Comparison of ENCODE assay signal across 17 cellular contexts in the genomic region with DNA sequence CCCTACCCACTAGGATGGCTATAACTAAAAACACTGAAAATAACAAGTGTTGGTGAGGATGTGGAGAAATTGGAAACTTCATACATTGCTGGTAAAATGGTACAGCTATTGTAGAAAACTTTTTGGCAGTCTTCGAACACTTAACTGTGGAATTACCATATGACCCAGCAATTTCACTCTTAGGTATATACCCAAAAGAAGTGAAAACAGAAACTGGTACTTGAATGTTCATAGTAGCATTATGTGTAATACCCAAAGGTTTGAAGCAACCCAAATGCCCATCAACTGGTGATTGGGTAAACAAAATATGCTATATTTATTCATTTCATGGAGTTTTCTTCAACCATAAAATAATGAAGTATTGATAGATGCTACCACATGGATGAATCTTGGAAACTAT. TPM values are rescaled to one million over a fixed set of nuclear protein-coding genes. Genes with fewer than 3 reads are reported as not detected.
DNase-seq lines count a peak whose midpoint lies in the region; ATAC-seq and TF ChIP-seq lines count a peak whose summit lies in the region.
"Had no signal": no experiment of that assay in that cellular context is flagged by ENCODE, and none has a peak within 500 bp of the region (broad histone marks: within the 10 kb centered on the region; RNA-seq: fewer than 3 reads in every experiment).

No MANE protein-coding gene starts in this region.

- CTCF ChIA-PET in activated CD4-positive, alpha-beta T cell treated with anti-CD3 and anti-CD28 coated beads for 36 hours (lab: Charles Lee) = no interaction called here

- POLR2A ChIA-PET in activated CD4-positive, alpha-beta T cell treated with anti-CD3 and anti-CD28 coated beads for 36 hours (lab: Charles Lee) = no interaction called here

- intact Hi-C loops in activated CD4-positive, alpha-beta T cell treated with anti-CD3 and anti-CD28 coated beads for 36 hours (cut with DNase I, micrococcal nuclease) = no loop called here
- intact Hi-C loops in natural killer cell (cut with micrococcal nuclease) = no loop called here

- H3K4me3 Mint-ChIP-seq in activated CD4-positive, alpha-beta T cell treated with anti-CD3 and anti-CD28 coated beads for 36 hours = no peak overlapping the region
- peak overlapping the region; percentile 72 for H3K4me3 Mint-ChIP-seq in natural killer cell treated with Interleukin-12 subunit alpha and Interleukin-12 subunit beta and Interleukin-15 and Interleukin-18, amount 100 ng/mL, for 72 hours
- no peak overlapping the region for H3K4me3 Mint-ChIP-seq in natural killer cell
- H3K4me3 Mint-ChIP-seq in activated T-helper 17 cell treated with anti-CD3 and anti-CD28 coated beads, Interleukin-2, amount 50 U/mL, for 72 hours = no peak overlapping the region
- H3K4me3 Mint-ChIP-seq in stimulated activated naive B cell treated with anti-CD40 and anti-IgM and Interleukin-4, amounts not matched to agents 10 μg/mL and 1 μg/mL and 100 μg/mL, for 72 hours = no peak overlapping the region
- H3K4me3 Mint-ChIP-seq: B cell; CD4-positive, CD25-positive, alpha-beta regulatory T cell; CD8-positive, alpha-beta T cell had no signal

- H3K4me1 Mint-ChIP-seq in activated CD4-positive, alpha-beta T cell treated with anti-CD3 and anti-CD28 coated beads for 36 hours = no peaks in the 10 kb centered on the region
- peaks cover 28 to 54% of the 10 kb centered on the region in 2 donors for H3K4me1 Mint-ChIP-seq in natural killer cell treated with Interleukin-12 subunit alpha and Interleukin-12 subunit beta and Interleukin-15 and Interleukin-18, amount 100 ng/mL, for 72 hours (ENCODE audit: low read depth in 2 of 2)
- no peaks in the 10 kb centered on the region for H3K4me1 Mint-ChIP-seq in natural killer cell
- H3K4me1 Mint-ChIP-seq in activated T-helper 17 cell treated with anti-CD3 and anti-CD28 coated beads, Interleukin-2, amount 50 U/mL, for 72 hours = no peaks in the 10 kb centered on the region
- peaks cover 7 to 14% of the 10 kb centered on the region in 2 donors for H3K4me1 Mint-ChIP-seq in stimulated activated naive B cell treated with anti-CD40 and anti-IgM and Interleukin-4, amounts not matched to agents 10 μg/mL and 1 μg/mL and 100 μg/mL, for 72 hours
- H3K4me1 Mint-ChIP-seq: B cell; CD4-positive, CD25-positive, alpha-beta regulatory T cell had no signal

- no peaks in the 10 kb centered on the region for H3K9me3 Mint-ChIP-seq in activated CD4-positive, alpha-beta T cell treated with anti-CD3 and anti-CD28 coated beads for 36 hours (ENCODE audit: low read depth)
- no peaks in the 10 kb centered on the region for H3K9me3 Mint-ChIP-seq in natural killer cell treated with Interleukin-12 subunit alpha and Interleukin-12 subunit beta and Interleukin-15 and Interleukin-18, amount 100 ng/mL, for 72 hours
- H3K9me3 Mint-ChIP-seq in natural killer cell = no peaks in the 10 kb centered on the region
- no peaks in the 10 kb centered on the region for H3K9me3 Mint-ChIP-seq in activated T-helper 17 cell treated with anti-CD3 and anti-CD28 coated beads, Interleukin-2, amount 50 U/mL, for 72 hours
- H3K9me3 Mint-ChIP-seq in stimulated activated naive B cell treated with anti-CD40 and anti-IgM and Interleukin-4, amounts not matched to agents 10 μg/mL and 1 μg/mL and 100 μg/mL, for 72 hours = no peaks in the 10 kb centered on the region
- H3K9me3 Mint-ChIP-seq: CD8-positive, alpha-beta T cell had no signal

- no peak overlapping the region for H3K27ac Mint-ChIP-seq in activated CD4-positive, alpha-beta T cell treated with anti-CD3 and anti-CD28 coated beads for 36 hours
- peak overlapping the region; percentile 70 to 97 for H3K27ac Mint-ChIP-seq in natural killer cell treated with Interleukin-12 subunit alpha and Interleukin-12 subunit beta and Interleukin-15 and Interleukin-18, amount 100 ng/mL, for 72 hours
- H3K27ac Mint-ChIP-seq in natural killer cell = no peak overlapping the region
- H3K27ac Mint-ChIP-seq in activated T-helper 17 cell treated with anti-CD3 and anti-CD28 coated beads, Interleukin-2, amount 50 U/mL, for 72 hours = no peak overlapping the region
- no peak overlapping the region for H3K27ac Mint-ChIP-seq in stimulated activated naive B cell treated with anti-CD40 and anti-IgM and Interleukin-4, amounts not matched to agents 10 μg/mL and 1 μg/mL and 100 μg/mL, for 72 hours
- H3K27ac Mint-ChIP-seq: B cell; CD8-positive, alpha-beta T cell had no signal

- no peak for TF ChIP-seq CTCF in natural killer cell (IDR thresholded peaks at IDR 0.05)

- no peaks in the 10 kb centered on the region for H3K36me3 Mint-ChIP-seq in activated CD4-positive, alpha-beta T cell treated with anti-CD3 and anti-CD28 coated beads for 36 hours (ENCODE audit: low read depth)
- H3K36me3 Mint-ChIP-seq in natural killer cell treated with Interleukin-12 subunit alpha and Interleukin-12 subunit beta and Interleukin-15 and Interleukin-18, amount 100 ng/mL, for 72 hours = no peaks in the 10 kb centered on the region
- H3K36me3 Mint-ChIP-seq in natural killer cell = no peaks in the 10 kb centered on the region
- H3K36me3 Mint-ChIP-seq in activated T-helper 17 cell treated with anti-CD3 and anti-CD28 coated beads, Interleukin-2, amount 50 U/mL, for 72 hours (ENCODE audit: low read depth) = no peaks in the 10 kb centered on the region
- H3K36me3 Mint-ChIP-seq in stimulated activated naive B cell treated with anti-CD40 and anti-IgM and Interleukin-4, amounts not matched to agents 10 μg/mL and 1 μg/mL and 100 μg/mL, for 72 hours = no peaks in the 10 kb centered on the region
- H3K36me3 Mint-ChIP-seq: CD4-positive, CD25-positive, alpha-beta regulatory T cell; CD8-positive, alpha-beta T cell had no signal

- peak; percentile 79 for ATAC-seq in activated CD4-positive, alpha-beta T cell treated with anti-CD3 and anti-CD28 coated beads for 36 hours
- ATAC-seq in natural killer cell treated with Interleukin-12 subunit alpha and Interleukin-12 subunit beta and Interleukin-15 and Interleukin-18, amount 100 ng/mL, for 72 hours = peak; percentile 73 to 85
- ATAC-seq in natural killer cell (no peak), GM18870 (IDR thresholded peaks at IDR 0.05; ENCODE audit: unreplicated experiment) (no peak)
- ATAC-seq in activated T-helper 17 cell treated with anti-CD3 and anti-CD28 coated beads, Interleukin-2, amount 50 U/mL, for 72 hours (replicated peaks) = peak; percentile 80
- peak; percentile 60 to 72 for ATAC-seq in stimulated activated naive B cell treated with anti-CD40 and anti-IgM and Interleukin-4, amounts not matched to agents 10 μg/mL and 1 μg/mL and 100 μg/mL, for 72 hours (replicated peaks)
- ATAC-seq: CD8-positive, alpha-beta T cell had no signal

- H3K27me3 Mint-ChIP-seq in activated CD4-positive, alpha-beta T cell treated with anti-CD3 and anti-CD28 coated beads for 36 hours = peaks cover 4% of the 10 kb centered on the region
- no peaks in the 10 kb centered on the region for H3K27me3 Mint-ChIP-seq in natural killer cell treated with Interleukin-12 subunit alpha and Interleukin-12 subunit beta and Interleukin-15 and Interleukin-18, amount 100 ng/mL, for 72 hours
- H3K27me3 Mint-ChIP-seq in natural killer cell (ENCODE audit: low read depth in 2 of 2) = no peaks in the 10 kb centered on the region
- no peaks in the 10 kb centered on the region for H3K27me3 Mint-ChIP-seq in activated T-helper 17 cell treated with anti-CD3 and anti-CD28 coated beads, Interleukin-2, amount 50 U/mL, for 72 hours
- peaks cover 4 to 5% of the 10 kb centered on the region in 2 donors for H3K27me3 Mint-ChIP-seq in stimulated activated naive B cell treated with anti-CD40 and anti-IgM and Interleukin-4, amounts not matched to agents 10 μg/mL and 1 μg/mL and 100 μg/mL, for 72 hours

- DNase-seq in activated CD4-positive, alpha-beta T cell treated with anti-CD3 and anti-CD28 coated beads for 36 hours = no peak
- no peak for DNase-seq in activated CD4-positive, alpha-beta T cell treated with anti-CD3 and anti-CD28 coated beads for 1 hour
- no peak for DNase-seq in natural killer cell treated with Interleukin-12 subunit alpha and Interleukin-12 subunit beta and Interleukin-15 and Interleukin-18, amount 100 ng/mL, for 72 hours (ENCODE audit: low spot score)
- DNase-seq in natural killer cell (no peak), NCI-H2171 (lab: John Stamatoyannopoulos, UW) (no peak)
- DNase-seq in stimulated activated naive B cell treated with anti-CD40 and anti-IgM and Interleukin-4, amounts not matched to agents 10 μg/mL and 1 μg/mL and 100 μg/mL, for 72 hours = no peak
- DNase-seq: Caco-2; CD4-positive, CD25-positive, alpha-beta regulatory T cell; CD8-positive, alpha-beta T cell; DMS153; DND-41; GM23248; H7; HCEC 1CT had no signal

RNA-seq across cellular contexts. Expression of a gene that starts 40.7 kb away (rescaled TPM):
- 100 to 1,000 TPM; 777 to 914 TPM for total RNA-seq in activated CD4-positive, alpha-beta T cell treated with anti-CD3 and anti-CD28 coated beads for 36 hours
- over 10,000 TPM in 1 of 2 donors, 1,000 to 10,000 TPM in 1; 5,097 to 40,662 TPM for total RNA-seq in natural killer cell treated with Interleukin-12 subunit alpha and Interleukin-12 subunit beta and Interleukin-15 and Interleukin-18, amount 100 ng/mL, for 72 hours
- total RNA-seq in natural killer cell = 1,000 to 10,000 TPM; 1,067 to 1,951 (median 1,796) TPM
- 1,000 to 10,000 TPM in 1 of 2 donors, 100 to 1,000 TPM in 1; 701 to 1,114 TPM for total RNA-seq in activated T-helper 17 cell treated with anti-CD3 and anti-CD28 coated beads, Interleukin-2, amount 50 U/mL, for 72 hours

RNA-seq across cellular contexts. Expression of a gene that starts 58.0 kb away (rescaled TPM):
- total RNA-seq in activated CD4-positive, alpha-beta T cell treated with anti-CD3 and anti-CD28 coated beads for 36 hours = under 1 TPM; 0.37 to 0.65 TPM
- 1 to 10 TPM; 1.0 to 1.9 TPM for total RNA-seq in natural killer cell treated with Interleukin-12 subunit alpha and Interleukin-12 subunit beta and Interleukin-15 and Interleukin-18, amount 100 ng/mL, for 72 hours
- total RNA-seq in natural killer cell = 1 to 10 TPM in 2 of 3 donors, under 1 TPM in 1; 0.32 to 2.0 (median 1.4) TPM
- under 1 TPM; 0.05 to 0.24 TPM for total RNA-seq in activated T-helper 17 cell treated with anti-CD3 and anti-CD28 coated beads, Interleukin-2, amount 50 U/mL, for 72 hours

Comparison
In these comparisons a context has a peak if more than half of its experiments do, and no peak if none do; other contexts are left out.
1. ATAC-seq: peak in activated CD4-positive, alpha-beta T cell treated with anti-CD3 and anti-CD28 coated beads for 36 hours (single experiment), natural killer cell treated with Interleukin-12 subunit alpha and Interleukin-12 subunit beta and Interleukin-15 and Interleukin-18, amount 100 ng/mL, for 72 hours (2 of 2), activated T-helper 17 cell treated with anti-CD3 and anti-CD28 coated beads, Interleukin-2, amount 50 U/mL, for 72 hours (single experiment) and stimulated activated naive B cell treated with anti-CD40 and anti-IgM and Interleukin-4, amounts not matched to agents 10 μg/mL and 1 μg/mL and 100 μg/mL, for 72 hours (2 of 2); none in natural killer cell (0 of 3) and GM18870 (single experiment).
2. H3K27ac Mint-ChIP-seq: peak in natural killer cell treated with Interleukin-12 subunit alpha and Interleukin-12 subunit beta and Interleukin-15 and Interleukin-18, amount 100 ng/mL, for 72 hours (2 of 2); none in activated CD4-positive, alpha-beta T cell treated with anti-CD3 and anti-CD28 coated beads for 36 hours (single experiment), natural killer cell (0 of 2), activated T-helper 17 cell treated with anti-CD3 and anti-CD28 coated beads, Interleukin-2, amount 50 U/mL, for 72 hours (single experiment) and stimulated activated naive B cell treated with anti-CD40 and anti-IgM and Interleukin-4, amounts not matched to agents 10 μg/mL and 1 μg/mL and 100 μg/mL, for 72 hours (single experiment).